In the genomic region with DNA sequence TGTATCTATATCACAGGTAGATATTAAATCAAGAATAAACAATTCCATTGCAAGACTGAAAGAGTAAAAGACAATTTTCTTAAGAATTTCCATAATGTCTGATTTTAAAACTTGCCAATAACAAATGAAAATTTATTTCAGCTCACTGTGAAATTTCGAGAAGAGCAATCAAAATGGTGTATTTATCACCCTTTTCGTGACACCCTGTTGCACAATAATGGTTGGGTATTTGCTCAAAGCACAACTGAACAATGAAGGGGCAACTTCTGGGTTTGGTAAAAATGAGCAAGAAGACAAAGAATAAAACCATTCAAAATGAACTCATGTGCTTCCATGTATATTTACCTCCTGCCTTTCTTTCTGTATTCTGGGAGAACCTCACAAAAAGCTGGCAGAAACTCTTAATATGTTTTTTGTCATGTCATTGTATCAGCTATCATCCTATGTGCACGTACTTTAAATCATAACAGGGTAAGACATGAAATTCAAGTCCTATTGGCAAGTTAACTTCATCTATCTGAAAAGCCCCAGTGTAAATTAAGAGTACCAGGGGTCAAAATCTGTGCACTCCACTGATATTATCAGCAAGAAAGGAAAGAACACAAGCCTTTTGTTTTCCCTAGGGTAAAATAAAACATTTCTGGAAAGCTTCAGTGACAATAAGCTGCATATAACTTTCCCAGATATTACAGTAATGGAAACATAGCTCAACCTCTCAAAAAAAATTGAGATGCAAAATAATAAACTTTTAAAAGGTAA, we compare ENCODE assay signal across 20 cellular contexts.
DNase-seq lines count a peak whose midpoint lies in the region; ATAC-seq, FAIRE-seq and TF ChIP-seq lines count a peak whose summit lies in the region.
"Had no signal": no experiment of that assay in that cellular context is flagged by ENCODE, and none has a peak within 500 bp of the region (broad histone marks: within the 10 kb centered on the region; RNA-seq: fewer than 3 reads in every experiment).

No MANE protein-coding gene starts in this region.

- no peak for TF ChIP-seq POLR2A in GM12891 (IDR thresholded peaks at IDR 0.05; ENCODE audit: low read depth, low read length)

- TF ChIP-seq CTCF in SK-N-SH (IDR thresholded peaks at IDR 0.05) (no peak), VCaP (conservative IDR thresholded peaks at IDR 0.05) (no peak), liver (IDR thresholded peaks at IDR 0.05; ENCODE audit: low read depth, low read length, missing input control) (no peak), type B pancreatic cell (conservative IDR thresholded peaks at IDR 0.05) (no peak)

- no peak overlapping the region for H3K9ac ChIP-seq in SK-N-SH
- H3K9ac ChIP-seq in liver (ENCODE audit: low read depth in 1 of 2, low read length in 2 of 2): no peak overlapping the region

- no peak overlapping the region for H2AFZ ChIP-seq in SK-N-SH (ENCODE audit: low read depth)

- H3K36me3 Mint-ChIP-seq in type B pancreatic cell: peaks cover 26% of the 10 kb centered on the region

- no peak for FAIRE-seq in GM12891 (lab: Jason Lieb, UNC)
- FAIRE-seq: A549, GM12892 had no signal

- no peak for TF ChIP-seq EP300 in SK-N-SH (IDR thresholded peaks at IDR 0.05; ENCODE audit: borderline replicate concordance in 1 of 2, low read depth in 1 of 2, low read length in 1 of 2)

- H3K36me3 ChIP-seq in SK-N-SH (replicated peaks in 1 of 2; ENCODE audit: control insufficient read depth in 1 of 2, insufficient read depth in 2 of 2, low read length in 1 of 2): peaks cover 44 to 57% of the 10 kb centered on the region in 2 experiments
- peaks cover 1 to 17% (median 5%) of the 10 kb centered on the region in 4 donors for H3K36me3 ChIP-seq in liver (ENCODE audit: control insufficient read depth in 4 of 4, insufficient read depth in 3 of 4, low read depth in 1 of 4, low read length in 3 of 4)

- no peaks in the 10 kb centered on the region for H3K9me2 ChIP-seq in SK-N-SH

- H3K27me3 Mint-ChIP-seq in type B pancreatic cell: no peaks in the 10 kb centered on the region

- peaks cover 88% of the 10 kb centered on the region for H3K79me2 ChIP-seq in SK-N-SH (ENCODE audit: insufficient read depth)

- TF ChIP-seq RAD21 in SK-N-SH (IDR thresholded peaks at IDR 0.05; ENCODE audit: low read length): no peak
- no peak for TF ChIP-seq RAD21 in liver (IDR thresholded peaks at IDR 0.05)

- H3K4me3 ChIP-seq in SK-N-SH (ENCODE audit: low read depth in 2 of 2, low read length in 1 of 2): no peak overlapping the region
- H3K4me3 ChIP-seq in liver (ENCODE audit: low read depth in 1 of 3, low read length in 3 of 3): no peak overlapping the region
- H3K4me3 ChIP-seq: A549 had no signal

- CTCF ChIA-PET in SK-N-SH (lab: Yijun Ruan, JAX): interaction anchor here (1.2 to 1.5 kb wide), 2 partner anchors 17 to 80 kb away, joined by 3 read pairs; no protein-coding TSS in a partner anchor

- no peak overlapping the region for H3K27ac Mint-ChIP-seq in type B pancreatic cell

- POLR2A ChIA-PET in SK-N-SH (lab: Yijun Ruan, JAX): no interaction called here

- no peak for ATAC-seq in SK-N-SH treated with all-trans-retinoic acid at 6 μM for 48 hours
- no peak for ATAC-seq in HG03045 (IDR thresholded peaks at IDR 0.05; ENCODE audit: unreplicated experiment)
- ATAC-seq: A549, PC-3 had no signal

- H3K4me2 ChIP-seq in SK-N-SH: no peak overlapping the region
- H3K4me2 ChIP-seq: A549 had no signal

- no peak overlapping the region; a peak in 1 of 4 replicates for H3K27ac ChIP-seq in SK-N-SH (ENCODE audit: low read depth in 2 of 2, low read length in 1 of 2)
- peak overlapping the region; percentile 96 for H3K27ac ChIP-seq in VCaP
- no peak overlapping the region for H3K27ac ChIP-seq in liver (ENCODE audit: low read depth in 1 of 2, low read length in 2 of 2)
- H3K27ac ChIP-seq: A549, C4-2B, RWPE1 had no signal

- peak overlapping the region; percentile 11 for H3K4me3 Mint-ChIP-seq in type B pancreatic cell

- H3K4me1 ChIP-seq in SK-N-SH (ENCODE audit: control insufficient read depth in 1 of 2, insufficient read depth in 2 of 2, low read depth in 1 of 2, low read length in 1 of 2) (peaks cover 0 to 4% of the 10 kb centered on the region in 2 experiments; a peak in 2 of 4 replicates), liver (ENCODE audit: control insufficient read depth in 4 of 4, insufficient read depth in 4 of 4, low read length in 3 of 4) (peaks cover 0 to 10% (median 3%) of the 10 kb centered on the region in 4 donors)
- H3K4me1 ChIP-seq: A549 had no signal

- H3K27me3 ChIP-seq in SK-N-SH (ENCODE audit: insufficient read depth): no peaks in the 10 kb centered on the region
- H3K27me3 ChIP-seq in liver (ENCODE audit: control insufficient read depth in 4 of 4, insufficient read depth in 4 of 4, low read length in 3 of 4): no peaks in the 10 kb centered on the region

- peaks cover 31% of the 10 kb centered on the region for H3K4me1 Mint-ChIP-seq in type B pancreatic cell (ENCODE audit: unreplicated experiment)

- H3K9me3 Mint-ChIP-seq in type B pancreatic cell: no peaks in the 10 kb centered on the region

- DNase-seq in SK-N-SH (no peak), type B pancreatic cell (ENCODE audit: extremely low spot score, unreplicated experiment) (no peak), GM12891 (ENCODE audit: insufficient read length, low spot score) (no peak)
- DNase-seq: GF-D8, Karpas-422, MV-4-11, NCI-H1417 treated with DMSO at 0.1 percent for 48 hours, NCI-H1930, NCI-H2171, NCI-H446, NCI-H69, PC-3 had no signal

- H4K20me1 ChIP-seq in SK-N-SH (ENCODE audit: insufficient read depth): no peaks in the 10 kb centered on the region

- no peaks in the 10 kb centered on the region for H3K9me3 ChIP-seq in SK-N-SH
- H3K9me3 ChIP-seq in liver (ENCODE audit: control insufficient read depth in 4 of 4, low read length in 3 of 4): no peaks in the 10 kb centered on the region
- H3K9me3 ChIP-seq: A549 had no signal

- 88% methylated on average over 3 of the region's 3 CpGs for WGBS in SK-N-SH (ENCODE audit: low lambda C conversion rate)
- WGBS in liver: 63% methylated on average over 3 of the region's 3 CpGs

- H3F3A ChIP-seq in SK-N-SH (replicated peaks; ENCODE audit: insufficient read depth): no peaks in the 10 kb centered on the region

TF ChIP-seq in SK-N-SH, 30 proteins besides CTCF, POLR2A, EP300 and RAD21 (continues in another document):
- no peak for TF ChIP-seq TAF1 (IDR thresholded peaks at IDR 0.05; ENCODE audit: borderline replicate concordance, low read depth, low read length)
- TF ChIP-seq NRF1 (IDR thresholded peaks at IDR 0.05; ENCODE audit: low read depth, low read length): no peak
- TF ChIP-seq, protein P1, sequence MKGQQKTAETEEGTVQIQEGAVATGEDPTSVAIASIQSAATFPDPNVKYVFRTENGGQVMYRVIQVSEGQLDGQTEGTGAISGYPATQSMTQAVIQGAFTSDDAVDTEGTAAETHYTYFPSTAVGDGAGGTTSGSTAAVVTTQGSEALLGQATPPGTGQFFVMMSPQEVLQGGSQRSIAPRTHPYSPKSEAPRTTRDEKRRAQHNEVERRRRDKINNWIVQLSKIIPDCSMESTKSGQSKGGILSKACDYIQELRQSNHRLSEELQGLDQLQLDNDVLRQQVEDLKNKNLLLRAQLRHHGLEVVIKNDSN (IDR thresholded peaks at IDR 0.05; ENCODE audit: borderline replicate concordance, low read depth): no peak
- TF ChIP-seq NFIC (IDR thresholded peaks at IDR 0.05; ENCODE audit: borderline replicate concordance): no peak
- TF ChIP-seq EZH2phosphoT487 (IDR thresholded peaks at IDR 0.05; ENCODE audit: borderline replicate concordance, low read depth): no peak

TF ChIP-seq in SK-N-SH treated with all-trans-retinoic acid at 6 μM for 48 hours, 23 proteins besides CTCF, POLR2A, EP300 and RAD21 (continues in another document):
- TF ChIP-seq ZFP30 (CRISPR knock-in tag; IDR thresholded peaks at IDR 0.05): no peak
- TF ChIP-seq, protein P2, sequence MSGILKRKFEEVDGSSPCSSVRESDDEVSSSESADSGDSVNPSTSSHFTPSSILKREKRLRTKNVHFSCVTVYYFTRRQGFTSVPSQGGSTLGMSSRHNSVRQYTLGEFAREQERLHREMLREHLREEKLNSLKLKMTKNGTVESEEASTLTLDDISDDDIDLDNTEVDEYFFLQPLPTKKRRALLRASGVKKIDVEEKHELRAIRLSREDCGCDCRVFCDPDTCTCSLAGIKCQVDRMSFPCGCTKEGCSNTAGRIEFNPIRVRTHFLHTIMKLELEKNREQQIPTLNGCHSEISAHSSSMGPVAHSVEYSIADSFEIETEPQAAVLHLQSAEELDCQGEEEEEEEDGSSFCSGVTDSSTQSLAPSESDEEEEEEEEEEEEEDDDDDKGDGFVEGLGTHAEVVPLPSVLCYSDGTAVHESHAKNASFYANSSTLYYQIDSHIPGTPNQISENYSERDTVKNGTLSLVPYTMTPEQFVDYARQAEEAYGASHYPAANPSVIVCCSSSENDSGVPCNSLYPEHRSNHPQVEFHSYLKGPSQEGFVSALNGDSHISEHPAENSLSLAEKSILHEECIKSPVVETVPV (CRISPR knock-in tag; IDR thresholded peaks at IDR 0.05): no peak

TF ChIP-seq in liver, 16 proteins besides CTCF, POLR2A, EP300 and RAD21 (continues in another document):
- TF ChIP-seq JUND (IDR thresholded peaks at IDR 0.05) (no peak), HNF4A (conservative IDR thresholded peaks at IDR 0.05) (no peak), FOXA1 (IDR thresholded peaks at IDR 0.05) (no peak), RXRA (IDR thresholded peaks at IDR 0.05) (no peak), TAF1 (conservative IDR thresholded peaks at IDR 0.05) (no peak), YY1 (IDR thresholded peaks at IDR 0.05) (peak; percentile 42), SP1 (IDR thresholded peaks at IDR 0.05) (no peak)

TF ChIP-seq in GM12891, 5 proteins besides CTCF, POLR2A, EP300 and RAD21:
- no peak for TF ChIP-seq PAX5 (IDR thresholded peaks at IDR 0.05; ENCODE audit: insufficient read depth, low read length, severe bottlenecking)
- no peak for TF ChIP-seq POU2F2 (IDR thresholded peaks at IDR 0.05; ENCODE audit: low read depth, low read length)
- TF ChIP-seq TAF1 (IDR thresholded peaks at IDR 0.05; ENCODE audit: low read depth, low read length): no peak
- no peak for TF ChIP-seq POLR2AphosphoS5 (IDR thresholded peaks at IDR 0.05; ENCODE audit: low read depth, low read length)
- no peak for TF ChIP-seq SPI1 (IDR thresholded peaks at IDR 0.05; ENCODE audit: low read depth, low read length)
